ENCODE assay signal across 1 cellular context in the genomic region with DNA sequence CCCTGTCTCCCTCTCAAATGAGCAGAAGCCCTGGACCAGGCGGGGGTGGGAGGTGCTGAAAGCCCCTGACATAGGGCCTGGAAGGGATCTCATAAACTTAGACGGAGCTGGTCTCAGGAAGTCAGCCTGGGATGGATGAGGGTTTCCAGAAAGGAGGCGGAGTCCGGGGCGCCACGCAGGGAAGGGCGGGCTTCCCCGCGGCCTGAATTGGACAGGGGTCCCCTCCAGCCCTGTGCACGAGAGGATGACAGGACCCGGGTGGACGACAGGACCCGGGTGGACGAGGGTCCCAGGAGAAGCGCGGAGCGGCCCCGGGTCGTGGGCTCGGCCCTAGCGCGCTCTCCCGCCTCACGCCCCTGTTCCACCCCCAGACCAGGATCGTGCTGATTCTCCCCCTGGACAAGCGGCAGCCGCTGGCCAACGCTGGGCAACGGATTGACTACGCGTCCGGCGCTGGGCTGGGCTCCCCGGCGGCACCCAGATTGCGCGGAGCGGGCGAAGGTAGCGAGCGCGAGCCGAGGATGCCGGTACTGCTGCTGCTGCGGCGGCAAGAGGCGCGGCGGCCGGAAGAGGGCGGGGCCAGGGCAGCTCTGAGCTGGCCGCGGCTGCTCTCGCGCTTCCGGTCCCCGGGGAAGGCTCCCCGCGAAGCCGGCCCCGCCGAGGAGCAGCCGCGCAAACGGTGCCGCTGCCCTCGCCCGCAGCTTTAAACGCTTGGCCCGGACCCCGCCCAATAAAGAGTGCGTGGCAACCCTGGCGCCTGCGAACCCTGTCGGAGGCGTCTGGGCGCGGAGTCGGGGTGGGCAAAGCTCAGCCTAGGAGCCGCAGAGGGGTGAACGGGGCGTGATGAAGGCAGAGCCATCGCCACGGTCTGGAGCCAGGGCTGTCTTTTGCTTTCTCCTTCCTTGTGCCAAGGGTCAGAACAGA.
TF ChIP-seq lines count a peak whose summit lies in the region.

No MANE protein-coding gene starts in this region.

TF ChIP-seq in HepG2, 621 proteins besides CTCF, POLR2A, EP300 and RAD21 (continued from another document and continues in another):
- TF ChIP-seq SAP130 (CRISPR knock-in tag; IDR thresholded peaks at IDR 0.05; ENCODE audit: low read depth) (peak; percentile 96), ZMAT3 (CRISPR knock-in tag; conservative IDR thresholded peaks at IDR 0.05) (peak; percentile 96), ZNF124 (CRISPR knock-in tag; IDR thresholded peaks at IDR 0.05) (0 out of 2 replicates have a peak, but pooled peaks have one; percentile 28), GPN1 (CRISPR knock-in tag; IDR thresholded peaks at IDR 0.05; ENCODE audit: borderline replicate concordance) (no peak), ATF7-NPFF (CRISPR knock-in tag; IDR thresholded peaks at IDR 0.05; ENCODE audit: low read depth) (peak; percentile 96), GATAD1 (CRISPR knock-in tag; IDR thresholded peaks at IDR 0.05) (peak; percentile 78), KDM5B (CRISPR knock-in tag; IDR thresholded peaks at IDR 0.05; ENCODE audit: borderline replicate concordance) (peak; percentile 99), KDM1A (CRISPR knock-in tag; IDR thresholded peaks at IDR 0.05) (no peak), NFYB (CRISPR knock-in tag; IDR thresholded peaks at IDR 0.05) (peak; percentile 58), NFE2 (CRISPR knock-in tag; IDR thresholded peaks at IDR 0.05) (no peak), BORCS8-MEF2B (CRISPR knock-in tag; IDR thresholded peaks at IDR 0.05) (peak; percentile 97), NBN (conservative IDR thresholded peaks at IDR 0.05) (no peak), ZNF619 (CRISPR knock-in tag; IDR thresholded peaks at IDR 0.05) (peak; percentile 99), TCF12 (IDR thresholded peaks at IDR 0.05) (no peak), TCF12 (CRISPR knock-in tag; IDR thresholded peaks at IDR 0.05) (peak; percentile 96; the same call in 1 of the 2 replicates), U2AF2 (IDR thresholded peaks at IDR 0.05; ENCODE audit: low read depth, low read length) (no peak), ZBTB38 (CRISPR knock-in tag; IDR thresholded peaks at IDR 0.05) (peak; percentile 87; the same call in 1 of the 2 replicates), ZNF260 (CRISPR knock-in tag; IDR thresholded peaks at IDR 0.05; ENCODE audit: borderline replicate concordance, low read depth) (0 out of 2 replicates have a peak, but pooled peaks have one; percentile 58), ZC3H4 (CRISPR knock-in tag; IDR thresholded peaks at IDR 0.05; ENCODE audit: borderline replicate concordance) (peak; percentile 81; the same call in 1 of the 2 replicates), BHLHE40 (IDR thresholded peaks at IDR 0.05; ENCODE audit: low read length) (peak; percentile 38; the same call in 1 of the 2 replicates), SIN3B (IDR thresholded peaks at IDR 0.05; ENCODE audit: low read length) (no peak), ZNF20 (CRISPR knock-in tag; IDR thresholded peaks at IDR 0.05) (0 out of 2 replicates have a peak, but pooled peaks have one; percentile 59), ZNF879 (CRISPR knock-in tag; IDR thresholded peaks at IDR 0.05) (peak; percentile 94), HOXA9 (CRISPR knock-in tag; IDR thresholded peaks at IDR 0.05; ENCODE audit: borderline replicate concordance) (peak; percentile 82; the same call in 1 of the 2 replicates), ZNF713 (CRISPR knock-in tag; IDR thresholded peaks at IDR 0.05) (peak; percentile 97), NFYC (CRISPR knock-in tag; IDR thresholded peaks at IDR 0.05) (no peak), ATF1 (CRISPR knock-in tag; IDR thresholded peaks at IDR 0.05) (no peak), ONECUT2 (CRISPR knock-in tag; IDR thresholded peaks at IDR 0.05) (peak; percentile 43), HDAC6 (IDR thresholded peaks at IDR 0.05; ENCODE audit: low read depth, low read length) (no peak), ZNF253 (CRISPR knock-in tag; IDR thresholded peaks at IDR 0.05; ENCODE audit: borderline replicate concordance) (peak; percentile 78; the same call in 1 of the 2 replicates), ZNF33A (CRISPR knock-in tag; IDR thresholded peaks at IDR 0.05; ENCODE audit: borderline replicate concordance) (no peak), SP2 (CRISPR knock-in tag; IDR thresholded peaks at IDR 0.05) (peak; percentile 63; the same call in 1 of the 2 replicates), JDP2 (CRISPR knock-in tag; IDR thresholded peaks at IDR 0.05; ENCODE audit: borderline replicate concordance) (no peak), ZNF251 (CRISPR knock-in tag; IDR thresholded peaks at IDR 0.05) (no peak), SPEN (CRISPR knock-in tag; IDR thresholded peaks at IDR 0.05; ENCODE audit: low read depth) (peak; percentile 96), ZNF772 (CRISPR knock-in tag; IDR thresholded peaks at IDR 0.05) (peak; percentile 97), CBX1 (IDR thresholded peaks at IDR 0.05; ENCODE audit: low read depth) (peak; percentile 89), ZNF670 (CRISPR knock-in tag; IDR thresholded peaks at IDR 0.05; ENCODE audit: borderline replicate concordance) (peak; percentile 60; the same call in 1 of the 2 replicates), HNRNPUL1 (IDR thresholded peaks at IDR 0.05; ENCODE audit: low read depth, low read length) (no peak)
- TF ChIP-seq, protein P1, sequence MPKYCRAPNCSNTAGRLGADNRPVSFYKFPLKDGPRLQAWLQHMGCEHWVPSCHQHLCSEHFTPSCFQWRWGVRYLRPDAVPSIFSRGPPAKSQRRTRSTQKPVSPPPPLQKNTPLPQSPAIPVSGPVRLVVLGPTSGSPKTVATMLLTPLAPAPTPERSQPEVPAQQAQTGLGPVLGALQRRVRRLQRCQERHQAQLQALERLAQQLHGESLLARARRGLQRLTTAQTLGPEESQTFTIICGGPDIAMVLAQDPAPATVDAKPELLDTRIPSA (CRISPR knock-in tag; IDR thresholded peaks at IDR 0.05; ENCODE audit: borderline replicate concordance) = peak; percentile 93; the same call in 1 of the 2 replicates
- TF ChIP-seq, protein P2, sequence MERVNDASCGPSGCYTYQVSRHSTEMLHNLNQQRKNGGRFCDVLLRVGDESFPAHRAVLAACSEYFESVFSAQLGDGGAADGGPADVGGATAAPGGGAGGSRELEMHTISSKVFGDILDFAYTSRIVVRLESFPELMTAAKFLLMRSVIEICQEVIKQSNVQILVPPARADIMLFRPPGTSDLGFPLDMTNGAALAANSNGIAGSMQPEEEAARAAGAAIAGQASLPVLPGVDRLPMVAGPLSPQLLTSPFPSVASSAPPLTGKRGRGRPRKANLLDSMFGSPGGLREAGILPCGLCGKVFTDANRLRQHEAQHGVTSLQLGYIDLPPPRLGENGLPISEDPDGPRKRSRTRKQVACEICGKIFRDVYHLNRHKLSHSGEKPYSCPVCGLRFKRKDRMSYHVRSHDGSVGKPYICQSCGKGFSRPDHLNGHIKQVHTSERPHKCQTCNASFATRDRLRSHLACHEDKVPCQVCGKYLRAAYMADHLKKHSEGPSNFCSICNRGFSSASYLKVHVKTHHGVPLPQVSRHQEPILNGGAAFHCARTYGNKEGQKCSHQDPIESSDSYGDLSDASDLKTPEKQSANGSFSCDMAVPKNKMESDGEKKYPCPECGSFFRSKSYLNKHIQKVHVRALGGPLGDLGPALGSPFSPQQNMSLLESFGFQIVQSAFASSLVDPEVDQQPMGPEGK (CRISPR knock-in tag; IDR thresholded peaks at IDR 0.05) = no peak; the same call in 1 of the 2 replicates
- TF ChIP-seq, protein P3, sequence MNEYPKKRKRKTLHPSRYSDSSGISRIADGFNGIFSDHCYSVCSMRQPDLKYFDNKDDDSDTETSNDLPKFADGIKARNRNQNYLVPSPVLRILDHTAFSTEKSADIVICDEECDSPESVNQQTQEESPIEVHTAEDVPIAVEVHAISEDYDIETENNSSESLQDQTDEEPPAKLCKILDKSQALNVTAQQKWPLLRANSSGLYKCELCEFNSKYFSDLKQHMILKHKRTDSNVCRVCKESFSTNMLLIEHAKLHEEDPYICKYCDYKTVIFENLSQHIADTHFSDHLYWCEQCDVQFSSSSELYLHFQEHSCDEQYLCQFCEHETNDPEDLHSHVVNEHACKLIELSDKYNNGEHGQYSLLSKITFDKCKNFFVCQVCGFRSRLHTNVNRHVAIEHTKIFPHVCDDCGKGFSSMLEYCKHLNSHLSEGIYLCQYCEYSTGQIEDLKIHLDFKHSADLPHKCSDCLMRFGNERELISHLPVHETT (CRISPR knock-in tag; conservative IDR thresholded peaks at IDR 0.05) = peak; percentile 78; the same call in 1 of the 2 replicates
- TF ChIP-seq, protein P4, sequence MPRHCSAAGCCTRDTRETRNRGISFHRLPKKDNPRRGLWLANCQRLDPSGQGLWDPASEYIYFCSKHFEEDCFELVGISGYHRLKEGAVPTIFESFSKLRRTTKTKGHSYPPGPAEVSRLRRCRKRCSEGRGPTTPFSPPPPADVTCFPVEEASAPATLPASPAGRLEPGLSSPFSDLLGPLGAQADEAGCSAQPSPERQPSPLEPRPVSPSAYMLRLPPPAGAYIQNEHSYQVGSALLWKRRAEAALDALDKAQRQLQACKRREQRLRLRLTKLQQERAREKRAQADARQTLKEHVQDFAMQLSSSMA (CRISPR knock-in tag; IDR thresholded peaks at IDR 0.05) = peak; percentile 92
- TF ChIP-seq, protein P5, sequence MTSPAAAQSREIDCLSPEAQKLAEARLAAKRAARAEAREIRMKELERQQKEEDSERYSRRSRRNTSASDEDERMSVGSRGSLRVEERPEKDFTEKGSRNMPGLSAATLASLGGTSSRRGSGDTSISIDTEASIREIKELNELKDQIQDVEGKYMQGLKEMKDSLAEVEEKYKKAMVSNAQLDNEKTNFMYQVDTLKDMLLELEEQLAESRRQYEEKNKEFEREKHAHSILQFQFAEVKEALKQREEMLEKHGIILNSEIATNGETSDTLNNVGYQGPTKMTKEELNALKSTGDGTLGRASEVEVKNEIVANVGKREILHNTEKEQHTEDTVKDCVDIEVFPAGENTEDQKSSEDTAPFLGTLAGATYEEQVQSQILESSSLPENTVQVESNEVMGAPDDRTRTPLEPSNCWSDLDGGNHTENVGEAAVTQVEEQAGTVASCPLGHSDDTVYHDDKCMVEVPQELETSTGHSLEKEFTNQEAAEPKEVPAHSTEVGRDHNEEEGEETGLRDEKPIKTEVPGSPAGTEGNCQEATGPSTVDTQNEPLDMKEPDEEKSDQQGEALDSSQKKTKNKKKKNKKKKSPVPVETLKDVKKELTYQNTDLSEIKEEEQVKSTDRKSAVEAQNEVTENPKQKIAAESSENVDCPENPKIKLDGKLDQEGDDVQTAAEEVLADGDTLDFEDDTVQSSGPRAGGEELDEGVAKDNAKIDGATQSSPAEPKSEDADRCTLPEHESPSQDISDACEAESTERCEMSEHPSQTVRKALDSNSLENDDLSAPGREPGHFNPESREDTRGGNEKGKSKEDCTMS (CRISPR knock-in tag; conservative IDR thresholded peaks at IDR 0.05) = no peak
- TF ChIP-seq, protein P6, sequence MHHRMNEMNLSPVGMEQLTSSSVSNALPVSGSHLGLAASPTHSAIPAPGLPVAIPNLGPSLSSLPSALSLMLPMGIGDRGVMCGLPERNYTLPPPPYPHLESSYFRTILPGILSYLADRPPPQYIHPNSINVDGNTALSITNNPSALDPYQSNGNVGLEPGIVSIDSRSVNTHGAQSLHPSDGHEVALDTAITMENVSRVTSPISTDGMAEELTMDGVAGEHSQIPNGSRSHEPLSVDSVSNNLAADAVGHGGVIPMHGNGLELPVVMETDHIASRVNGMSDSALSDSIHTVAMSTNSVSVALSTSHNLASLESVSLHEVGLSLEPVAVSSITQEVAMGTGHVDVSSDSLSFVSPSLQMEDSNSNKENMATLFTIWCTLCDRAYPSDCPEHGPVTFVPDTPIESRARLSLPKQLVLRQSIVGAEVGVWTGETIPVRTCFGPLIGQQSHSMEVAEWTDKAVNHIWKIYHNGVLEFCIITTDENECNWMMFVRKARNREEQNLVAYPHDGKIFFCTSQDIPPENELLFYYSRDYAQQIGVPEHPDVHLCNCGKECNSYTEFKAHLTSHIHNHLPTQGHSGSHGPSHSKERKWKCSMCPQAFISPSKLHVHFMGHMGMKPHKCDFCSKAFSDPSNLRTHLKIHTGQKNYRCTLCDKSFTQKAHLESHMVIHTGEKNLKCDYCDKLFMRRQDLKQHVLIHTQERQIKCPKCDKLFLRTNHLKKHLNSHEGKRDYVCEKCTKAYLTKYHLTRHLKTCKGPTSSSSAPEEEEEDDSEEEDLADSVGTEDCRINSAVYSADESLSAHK (CRISPR knock-in tag; IDR thresholded peaks at IDR 0.05; ENCODE audit: borderline replicate concordance) = no peak
- TF ChIP-seq, protein P7, sequence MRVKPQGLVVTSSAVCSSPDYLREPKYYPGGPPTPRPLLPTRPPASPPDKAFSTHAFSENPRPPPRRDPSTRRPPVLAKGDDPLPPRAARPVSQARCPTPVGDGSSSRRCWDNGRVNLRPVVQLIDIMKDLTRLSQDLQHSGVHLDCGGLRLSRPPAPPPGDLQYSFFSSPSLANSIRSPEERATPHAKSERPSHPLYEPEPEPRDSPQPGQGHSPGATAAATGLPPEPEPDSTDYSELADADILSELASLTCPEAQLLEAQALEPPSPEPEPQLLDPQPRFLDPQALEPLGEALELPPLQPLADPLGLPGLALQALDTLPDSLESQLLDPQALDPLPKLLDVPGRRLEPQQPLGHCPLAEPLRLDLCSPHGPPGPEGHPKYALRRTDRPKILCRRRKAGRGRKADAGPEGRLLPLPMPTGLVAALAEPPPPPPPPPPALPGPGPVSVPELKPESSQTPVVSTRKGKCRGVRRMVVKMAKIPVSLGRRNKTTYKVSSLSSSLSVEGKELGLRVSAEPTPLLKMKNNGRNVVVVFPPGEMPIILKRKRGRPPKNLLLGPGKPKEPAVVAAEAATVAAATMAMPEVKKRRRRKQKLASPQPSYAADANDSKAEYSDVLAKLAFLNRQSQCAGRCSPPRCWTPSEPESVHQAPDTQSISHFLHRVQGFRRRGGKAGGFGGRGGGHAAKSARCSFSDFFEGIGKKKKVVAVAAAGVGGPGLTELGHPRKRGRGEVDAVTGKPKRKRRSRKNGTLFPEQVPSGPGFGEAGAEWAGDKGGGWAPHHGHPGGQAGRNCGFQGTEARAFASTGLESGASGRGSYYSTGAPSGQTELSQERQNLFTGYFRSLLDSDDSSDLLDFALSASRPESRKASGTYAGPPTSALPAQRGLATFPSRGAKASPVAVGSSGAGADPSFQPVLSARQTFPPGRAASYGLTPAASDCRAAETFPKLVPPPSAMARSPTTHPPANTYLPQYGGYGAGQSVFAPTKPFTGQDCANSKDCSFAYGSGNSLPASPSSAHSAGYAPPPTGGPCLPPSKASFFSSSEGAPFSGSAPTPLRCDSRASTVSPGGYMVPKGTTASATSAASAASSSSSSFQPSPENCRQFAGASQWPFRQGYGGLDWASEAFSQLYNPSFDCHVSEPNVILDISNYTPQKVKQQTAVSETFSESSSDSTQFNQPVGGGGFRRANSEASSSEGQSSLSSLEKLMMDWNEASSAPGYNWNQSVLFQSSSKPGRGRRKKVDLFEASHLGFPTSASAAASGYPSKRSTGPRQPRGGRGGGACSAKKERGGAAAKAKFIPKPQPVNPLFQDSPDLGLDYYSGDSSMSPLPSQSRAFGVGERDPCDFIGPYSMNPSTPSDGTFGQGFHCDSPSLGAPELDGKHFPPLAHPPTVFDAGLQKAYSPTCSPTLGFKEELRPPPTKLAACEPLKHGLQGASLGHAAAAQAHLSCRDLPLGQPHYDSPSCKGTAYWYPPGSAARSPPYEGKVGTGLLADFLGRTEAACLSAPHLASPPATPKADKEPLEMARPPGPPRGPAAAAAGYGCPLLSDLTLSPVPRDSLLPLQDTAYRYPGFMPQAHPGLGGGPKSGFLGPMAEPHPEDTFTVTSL (CRISPR knock-in tag; IDR thresholded peaks at IDR 0.05; ENCODE audit: borderline replicate concordance) = 0 out of 2 replicates have a peak, but pooled peaks have one; percentile 54
- TF ChIP-seq, protein P8, sequence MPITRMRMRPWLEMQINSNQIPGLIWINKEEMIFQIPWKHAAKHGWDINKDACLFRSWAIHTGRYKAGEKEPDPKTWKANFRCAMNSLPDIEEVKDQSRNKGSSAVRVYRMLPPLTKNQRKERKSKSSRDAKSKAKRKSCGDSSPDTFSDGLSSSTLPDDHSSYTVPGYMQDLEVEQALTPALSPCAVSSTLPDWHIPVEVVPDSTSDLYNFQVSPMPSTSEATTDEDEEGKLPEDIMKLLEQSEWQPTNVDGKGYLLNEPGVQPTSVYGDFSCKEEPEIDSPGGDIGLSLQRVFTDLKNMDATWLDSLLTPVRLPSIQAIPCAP (CRISPR knock-in tag; IDR thresholded peaks at IDR 0.05; ENCODE audit: low read depth) = peak; percentile 15; the same call in 1 of the 2 replicates
